ENCODE assay signal across 8 cellular contexts in genomic region chr11:65540290-65541092, GRCh38. TPM values are rescaled to one million over a fixed set of nuclear protein-coding genes. Genes with fewer than 3 reads are reported as not detected.
DNase-seq lines count a peak whose midpoint lies in the region; ATAC-seq and TF ChIP-seq lines count a peak whose summit lies in the region.

No MANE protein-coding gene starts in this region.

- H3K9me3 ChIP-seq in HUES48 (ENCODE audit: control insufficient read depth, insufficient read depth, low read length) (no peaks in the 10 kb centered on the region), neutrophil (no peaks in the 10 kb centered on the region)

- H3K4me3 ChIP-seq in HUES48 (ENCODE audit: low read depth, low read length): peak overlapping the region; percentile 83
- H3K4me3 ChIP-seq in neutrophil (ENCODE audit: low read depth in 1 of 2, low read length in 1 of 2): peak overlapping the region; percentile 68 to 90

- DNase-seq in DMS114 treated with DMSO at 0.1 percent for 48 hours (lab: John Stamatoyannopoulos, UW; ENCODE audit: unreplicated experiment) (peak; percentile 59), activated gamma-delta T cell treated with Interleukin-2 at 50 U/mL for 16 hours (peak; percentile 84), foreskin keratinocyte (peak; percentile 72 to 83), substantia nigra (lab: John Stamatoyannopoulos, UW) (peak; percentile 54 to 98 (median 87))

- H3K9ac ChIP-seq in HUES48 (ENCODE audit: low read depth, low read length): peak overlapping the region; percentile 64

- peak overlapping the region; percentile 61 for H3K27ac ChIP-seq in HUES48 (ENCODE audit: low read depth, low read length)
- no peak overlapping the region for H3K27ac ChIP-seq in foreskin keratinocyte
- H3K27ac ChIP-seq in neutrophil: peak overlapping the region; percentile 72
- H3K27ac ChIP-seq in substantia nigra (ENCODE audit: low read depth, low read length, poor library complexity, severe bottlenecking): peak overlapping the region; percentile 89

- H3K4me1 ChIP-seq in HUES48 (ENCODE audit: control insufficient read depth, insufficient read depth, low read length) (0 out of 2 replicates have a peak, but pooled peaks cover 3% of the 10 kb centered on the region), foreskin keratinocyte (peaks cover 13% of the 10 kb centered on the region), neutrophil (ENCODE audit: control insufficient read depth in 1 of 2, insufficient read depth in 1 of 2, low read depth in 1 of 2, low read length in 1 of 2) (peaks cover 20 to 22% of the 10 kb centered on the region in 2 experiments)

- TF ChIP-seq CTCF in foreskin keratinocyte (conservative IDR thresholded peaks at IDR 0.05): peak; percentile 93
- TF ChIP-seq CTCF in neutrophil (IDR thresholded peaks at IDR 0.05): peak; percentile 75

- H3K36me3 ChIP-seq in HUES48 (ENCODE audit: control insufficient read depth, insufficient read depth, low read length) (peaks cover 22% of the 10 kb centered on the region; the same call in 1 of the 2 replicates), neutrophil (peaks cover 34% of the 10 kb centered on the region)

- peak; percentile 50 for ATAC-seq in GM21390 (IDR thresholded peaks at IDR 0.05; ENCODE audit: unreplicated experiment)
- ATAC-seq in foreskin keratinocyte: peak; percentile 81

- H3K27me3 ChIP-seq in HUES48 (ENCODE audit: control insufficient read depth, insufficient read depth, low read length): peaks cover 40% of the 10 kb centered on the region
- H3K27me3 ChIP-seq in foreskin keratinocyte: no peaks in the 10 kb centered on the region
- peaks cover 20% of the 10 kb centered on the region for H3K27me3 ChIP-seq in neutrophil

- peak; percentile 75 for TF ChIP-seq POLR2A in Raji (IDR thresholded peaks at IDR 0.05; ENCODE audit: insufficient read depth, low read depth, low read length)

RNA-seq across cellular contexts. Expression of gene SCYL1, which starts 15.6 kb away (rescaled TPM):
- 62.2 and 66.1 TPM in 2 replicates for total RNA-seq in foreskin keratinocyte
- 62.0 and 62.8 TPM in 2 replicates for polyA plus RNA-seq in foreskin keratinocyte

RNA-seq across cellular contexts. Expression of gene LTBP3, which starts 17.7 kb away (rescaled TPM):
- 11.5 and 15.1 TPM in 2 replicates for total RNA-seq in foreskin keratinocyte
- 14.8 and 19.3 TPM in 2 replicates for polyA plus RNA-seq in foreskin keratinocyte

RNA-seq across cellular contexts. Expression of gene ZNRD2, which starts 29.8 kb away (rescaled TPM):
- 77.3 and 78.6 TPM in 2 replicates for total RNA-seq in foreskin keratinocyte
- 119 and 123 TPM in 2 replicates for polyA plus RNA-seq in foreskin keratinocyte

RNA-seq across cellular contexts. Expression of gene FAM89B, which starts 31.8 kb away (rescaled TPM):
- total RNA-seq in foreskin keratinocyte: 21.2 and 32.0 TPM in 2 replicates
- 31.4 and 45.1 TPM in 2 replicates for polyA plus RNA-seq in foreskin keratinocyte

RNA-seq across cellular contexts. Expression of gene EHBP1L1, which starts 35.4 kb away (rescaled TPM):
- 26.3 and 26.6 TPM in 2 replicates for total RNA-seq in foreskin keratinocyte
- polyA plus RNA-seq in foreskin keratinocyte: 14.7 and 16.8 TPM in 2 replicates
